ENCODE assay signal across 28 cellular contexts in genomic region chr13:91052873-91053272, GRCh38.
"Had no signal": no experiment of that assay in that cellular context is flagged by ENCODE, and none has a peak within 500 bp of the region (broad histone marks: within the 10 kb centered on the region; RNA-seq: fewer than 3 reads in every experiment).

No MANE protein-coding gene starts in this region.

- H3K4me3 ChIP-seq: neural progenitor cell, ovary, psoas muscle, right lobe of liver, sigmoid colon, stomach, thoracic aorta, thyroid gland, tibial nerve, upper lobe of left lung, uterus had no signal

- DNase-seq: naive thymus-derived CD8-positive, alpha-beta T cell; occipital lobe; ovary; posterior cingulate gyrus; psoas muscle; right cardiac atrium; right lobe of liver; sigmoid colon; small intestine; stimulated activated CD4-positive, alpha-beta T cell treated with anti-CD3 and anti-CD28 coated beads, Interleukin-15, amount 100 ng/mL, for 24 hours; stimulated activated CD4-positive, alpha-beta T cell treated with anti-CD3 and anti-CD28 coated beads, Interleukin-2, amount 100 ng/mL, for 24 hours; stimulated activated CD4-positive, alpha-beta T cell treated with anti-CD3 and anti-CD28 coated beads, Interleukin-2, amount 100 ng/mL, for 48 hours; stimulated activated CD4-positive, alpha-beta T cell treated with anti-CD3 and anti-CD28 coated beads, Interleukin-4, amount 100 ng/mL, for 24 hours; stimulated activated naive B cell treated with anti-CD40 and anti-IgM and Interleukin-4, amounts not matched to agents 10 μg/mL and 1 μg/mL and 100 μg/mL, for 72 hours; stimulated activated naive CD4-positive, alpha-beta T cell treated with Interleukin-2 at 50 U/mL for 16 hours; stomach; thyroid gland; trophoblast cell; upper lobe of left lung; uterus had no signal

- H3K27ac ChIP-seq: neural progenitor cell, ovary, parathyroid adenoma, psoas muscle, right lobe of liver, sigmoid colon, stomach, thoracic aorta, thyroid gland, tibial nerve, upper lobe of left lung, uterus had no signal

- H3K36me3 Mint-ChIP-seq: naive thymus-derived CD8-positive, alpha-beta T cell; natural killer cell treated with Interleukin-12 subunit alpha and Interleukin-12 subunit beta and Interleukin-15 and Interleukin-18, amount 100 ng/mL, for 72 hours; neural progenitor cell; stimulated activated effector memory CD8-positive, alpha-beta T cell treated with anti-CD3 and anti-CD28 coated beads, Interleukin-12 subunit alpha, Interleukin-12 subunit beta, amount 100 ng/mL, for 72 hours; stimulated activated naive B cell treated with anti-CD40 and anti-IgM and Interleukin-4, amounts not matched to agents 10 μg/mL and 1 μg/mL and 100 μg/mL, for 72 hours had no signal

- H3K4me2 ChIP-seq: neural progenitor cell had no signal

- ATAC-seq: naive thymus-derived CD8-positive, alpha-beta T cell; natural killer cell treated with Interleukin-12 subunit alpha and Interleukin-12 subunit beta and Interleukin-15 and Interleukin-18, amount 100 ng/mL, for 72 hours; psoas muscle; right cardiac atrium; right lobe of liver; stimulated activated effector memory CD8-positive, alpha-beta T cell treated with anti-CD3 and anti-CD28 coated beads, Interleukin-12 subunit alpha, Interleukin-12 subunit beta, amount 100 ng/mL, for 72 hours; stimulated activated naive B cell treated with anti-CD40 and anti-IgM and Interleukin-4, amounts not matched to agents 10 μg/mL and 1 μg/mL and 100 μg/mL, for 72 hours had no signal

- H3K79me2 ChIP-seq: parathyroid adenoma had no signal

- H3K27ac Mint-ChIP-seq: naive thymus-derived CD8-positive, alpha-beta T cell; natural killer cell treated with Interleukin-12 subunit alpha and Interleukin-12 subunit beta and Interleukin-15 and Interleukin-18, amount 100 ng/mL, for 72 hours; neural progenitor cell; progenitor cell of endocrine pancreas; stimulated activated effector memory CD8-positive, alpha-beta T cell treated with anti-CD3 and anti-CD28 coated beads, Interleukin-12 subunit alpha, Interleukin-12 subunit beta, amount 100 ng/mL, for 72 hours; stimulated activated naive B cell treated with anti-CD40 and anti-IgM and Interleukin-4, amounts not matched to agents 10 μg/mL and 1 μg/mL and 100 μg/mL, for 72 hours; stimulated activated naive CD8-positive, alpha-beta T cell treated with anti-CD3 and anti-CD28 coated beads, Interleukin-15, Interleukin-2, amounts not matched to agents 100 ng/mL and 50 ng/mL, for 24 hours had no signal

- H3K27me3 ChIP-seq: neural progenitor cell, ovary, right lobe of liver, sigmoid colon, stomach, thyroid gland, tibial nerve, upper lobe of left lung, uterus had no signal

- H3K36me3 ChIP-seq: neural progenitor cell, ovary, right lobe of liver, sigmoid colon, stomach, thoracic aorta, thyroid gland, tibial nerve, upper lobe of left lung, uterus had no signal

- H3K4me3 Mint-ChIP-seq: naive thymus-derived CD8-positive, alpha-beta T cell; natural killer cell treated with Interleukin-12 subunit alpha and Interleukin-12 subunit beta and Interleukin-15 and Interleukin-18, amount 100 ng/mL, for 72 hours; neural progenitor cell; stimulated activated effector memory CD8-positive, alpha-beta T cell treated with anti-CD3 and anti-CD28 coated beads, Interleukin-12 subunit alpha, Interleukin-12 subunit beta, amount 100 ng/mL, for 72 hours; stimulated activated naive B cell treated with anti-CD40 and anti-IgM and Interleukin-4, amounts not matched to agents 10 μg/mL and 1 μg/mL and 100 μg/mL, for 72 hours; stimulated activated naive CD8-positive, alpha-beta T cell treated with anti-CD3 and anti-CD28 coated beads, Interleukin-15, Interleukin-2, amounts not matched to agents 100 ng/mL and 50 ng/mL, for 24 hours had no signal

- H3K27me3 Mint-ChIP-seq: naive thymus-derived CD8-positive, alpha-beta T cell; natural killer cell treated with Interleukin-12 subunit alpha and Interleukin-12 subunit beta and Interleukin-15 and Interleukin-18, amount 100 ng/mL, for 72 hours; progenitor cell of endocrine pancreas; stimulated activated naive B cell treated with anti-CD40 and anti-IgM and Interleukin-4, amounts not matched to agents 10 μg/mL and 1 μg/mL and 100 μg/mL, for 72 hours; stimulated activated naive CD8-positive, alpha-beta T cell treated with anti-CD3 and anti-CD28 coated beads, Interleukin-15, Interleukin-2, amounts not matched to agents 100 ng/mL and 50 ng/mL, for 24 hours had no signal

- FAIRE-seq: small intestine had no signal

- H2AFZ ChIP-seq: neural progenitor cell, parathyroid adenoma had no signal

- H3K4me1 ChIP-seq: neural progenitor cell, parathyroid adenoma, psoas muscle, right lobe of liver, sigmoid colon, stomach, thyroid gland, tibial nerve, upper lobe of left lung, uterus had no signal

- H3K9me3 ChIP-seq: ovary, psoas muscle, right lobe of liver, sigmoid colon, thoracic aorta, thyroid gland, upper lobe of left lung, uterus had no signal

- H3K4me1 Mint-ChIP-seq: naive thymus-derived CD8-positive, alpha-beta T cell; stimulated activated effector memory CD8-positive, alpha-beta T cell treated with anti-CD3 and anti-CD28 coated beads, Interleukin-12 subunit alpha, Interleukin-12 subunit beta, amount 100 ng/mL, for 72 hours; stimulated activated naive B cell treated with anti-CD40 and anti-IgM and Interleukin-4, amounts not matched to agents 10 μg/mL and 1 μg/mL and 100 μg/mL, for 72 hours had no signal

- H3K9ac ChIP-seq: neural progenitor cell, parathyroid adenoma had no signal
